26 cellular contexts compared by ENCODE assay signal in genomic region chr1:14466006-14466405, GRCh38.
"Had no signal": no experiment of that assay in that cellular context is flagged by ENCODE, and none has a peak within 500 bp of the region (broad histone marks: within the 10 kb centered on the region; RNA-seq: fewer than 3 reads in every experiment).

No MANE protein-coding gene starts in this region.

- ATAC-seq: heart right ventricle; pancreas; psoas muscle; stimulated activated memory B cell treated with anti-CD40 and anti-IgM and Interleukin-4, amounts not matched to agents 10 μg/mL and 1 μg/mL and 100 μg/mL, for 72 hours; stimulated activated naive CD8-positive, alpha-beta T cell treated with anti-CD3 and anti-CD28 coated beads, Interleukin-15, amount 100 ng/mL, for 72 hours had no signal

- H3K9me3 Mint-ChIP-seq: activated naive CD4-positive, alpha-beta T cell treated with anti-CD3 and anti-CD28 coated beads, Interleukin-2, amount 10 ng/mL, durations not matched to agents 7 days and 5 days; activated naive CD8-positive, alpha-beta T cell treated with anti-CD3 and anti-CD28 coated beads, Interleukin-2, amount 10 ng/mL, durations not matched to agents 7 days and 5 days; endodermal cell; naive B cell; stimulated activated naive CD8-positive, alpha-beta T cell treated with anti-CD3 and anti-CD28 coated beads, Interleukin-15, amount 100 ng/mL, for 72 hours; T-helper 2 cell treated with Interferon-gamma antibody and Interleukin-4, amounts not matched to agents 5 μg/mL and 100 μg/mL, for 36 hours had no signal

- H3K36me3 ChIP-seq: ascending aorta, esophagus muscularis mucosa, heart right ventricle, pancreas, sigmoid colon had no signal

- H3K27me3 Mint-ChIP-seq: activated naive CD4-positive, alpha-beta T cell treated with anti-CD3 and anti-CD28 coated beads, Interleukin-2, amount 10 ng/mL, durations not matched to agents 7 days and 5 days; activated naive CD8-positive, alpha-beta T cell treated with anti-CD3 and anti-CD28 coated beads, Interleukin-2, amount 10 ng/mL, durations not matched to agents 7 days and 5 days; brain had no signal

- H3K27ac ChIP-seq: ascending aorta, coronary artery, esophagus muscularis mucosa, heart right ventricle, pancreas, psoas muscle, sigmoid colon had no signal

- H3K4me3 ChIP-seq: ascending aorta, coronary artery, esophagus muscularis mucosa, heart right ventricle, pancreas, psoas muscle, sigmoid colon had no signal

- H3K4me3 Mint-ChIP-seq: activated naive CD4-positive, alpha-beta T cell treated with anti-CD3 and anti-CD28 coated beads, Interleukin-2, amount 10 ng/mL, durations not matched to agents 7 days and 5 days; activated naive CD8-positive, alpha-beta T cell treated with anti-CD3 and anti-CD28 coated beads, Interleukin-2, amount 10 ng/mL, durations not matched to agents 7 days and 5 days; brain; endodermal cell; naive B cell; stimulated activated memory B cell treated with anti-CD40 and anti-IgM and Interleukin-4, amounts not matched to agents 10 μg/mL and 1 μg/mL and 100 μg/mL, for 72 hours; stimulated activated naive CD8-positive, alpha-beta T cell treated with anti-CD3 and anti-CD28 coated beads, Interleukin-15, amount 100 ng/mL, for 72 hours; T-helper 2 cell treated with Interferon-gamma antibody and Interleukin-4, amounts not matched to agents 5 μg/mL and 100 μg/mL, for 36 hours had no signal

- H3K4me1 ChIP-seq: ascending aorta, esophagus muscularis mucosa, heart right ventricle, pancreas, psoas muscle, sigmoid colon had no signal

- H3K27ac Mint-ChIP-seq: activated naive CD4-positive, alpha-beta T cell treated with anti-CD3 and anti-CD28 coated beads, Interleukin-2, amount 10 ng/mL, durations not matched to agents 7 days and 5 days; activated naive CD8-positive, alpha-beta T cell treated with anti-CD3 and anti-CD28 coated beads, Interleukin-2, amount 10 ng/mL, durations not matched to agents 7 days and 5 days; brain; endodermal cell; naive B cell; stimulated activated memory B cell treated with anti-CD40 and anti-IgM and Interleukin-4, amounts not matched to agents 10 μg/mL and 1 μg/mL and 100 μg/mL, for 72 hours; stimulated activated naive CD8-positive, alpha-beta T cell treated with anti-CD3 and anti-CD28 coated beads, Interleukin-15, amount 100 ng/mL, for 72 hours; T-helper 2 cell treated with Interferon-gamma antibody and Interleukin-4, amounts not matched to agents 5 μg/mL and 100 μg/mL, for 36 hours had no signal

- DNase-seq: activated CD4-positive, alpha-beta T cell treated with anti-CD3 and anti-CD28 coated beads for 48 hours; activated CD4-positive, alpha-beta T cell treated with anti-CD3 and anti-CD28 coated beads, Interleukin-2, amount 50 U/mL, for 48 hours; activated CD8-positive, alpha-beta memory T cell treated with anti-CD3 and anti-CD28 coated beads for 24 hours; activated gamma-delta T cell; activated naive CD4-positive, alpha-beta T cell treated with anti-CD3 and anti-CD28 coated beads, Interleukin-2, amount 10 ng/mL, durations not matched to agents 7 days and 5 days; activated naive CD8-positive, alpha-beta T cell treated with anti-CD3 and anti-CD28 coated beads, Interleukin-2, amount 10 ng/mL, durations not matched to agents 7 days and 5 days; activated T-cell treated with anti-CD3 and anti-CD28 coated beads, Interleukin-2, amount 50 U/mL, for 1 hour; endodermal cell; foreskin melanocyte; heart right ventricle; mammary epithelial cell; naive B cell; pancreas; psoas muscle; sigmoid colon; small intestine; stimulated activated CD4-positive, alpha-beta T cell treated with anti-CD3 and anti-CD28 coated beads, Interleukin-4, amount 100 ng/mL, for 24 hours; stimulated activated naive CD8-positive, alpha-beta T cell treated with anti-CD3 and anti-CD28 coated beads, Interleukin-15, amount 100 ng/mL, for 72 hours; substantia nigra; T-helper 1 cell had no signal

- FAIRE-seq: pancreas, small intestine had no signal

- H3K4me1 Mint-ChIP-seq: activated naive CD4-positive, alpha-beta T cell treated with anti-CD3 and anti-CD28 coated beads, Interleukin-2, amount 10 ng/mL, durations not matched to agents 7 days and 5 days; activated naive CD8-positive, alpha-beta T cell treated with anti-CD3 and anti-CD28 coated beads, Interleukin-2, amount 10 ng/mL, durations not matched to agents 7 days and 5 days; endodermal cell; naive B cell; stimulated activated memory B cell treated with anti-CD40 and anti-IgM and Interleukin-4, amounts not matched to agents 10 μg/mL and 1 μg/mL and 100 μg/mL, for 72 hours; stimulated activated naive CD8-positive, alpha-beta T cell treated with anti-CD3 and anti-CD28 coated beads, Interleukin-15, amount 100 ng/mL, for 72 hours had no signal

- H3K36me3 Mint-ChIP-seq: activated naive CD4-positive, alpha-beta T cell treated with anti-CD3 and anti-CD28 coated beads, Interleukin-2, amount 10 ng/mL, durations not matched to agents 7 days and 5 days; activated naive CD8-positive, alpha-beta T cell treated with anti-CD3 and anti-CD28 coated beads, Interleukin-2, amount 10 ng/mL, durations not matched to agents 7 days and 5 days; brain; naive B cell; stimulated activated memory B cell treated with anti-CD40 and anti-IgM and Interleukin-4, amounts not matched to agents 10 μg/mL and 1 μg/mL and 100 μg/mL, for 72 hours had no signal

- H3K27me3 ChIP-seq: ascending aorta, esophagus muscularis mucosa, pancreas, sigmoid colon had no signal

- H3K9me3 ChIP-seq: ascending aorta, esophagus muscularis mucosa, heart right ventricle, pancreas, psoas muscle, sigmoid colon had no signal
